ENCODE assay signal across 6 cellular contexts in the genomic region with DNA sequence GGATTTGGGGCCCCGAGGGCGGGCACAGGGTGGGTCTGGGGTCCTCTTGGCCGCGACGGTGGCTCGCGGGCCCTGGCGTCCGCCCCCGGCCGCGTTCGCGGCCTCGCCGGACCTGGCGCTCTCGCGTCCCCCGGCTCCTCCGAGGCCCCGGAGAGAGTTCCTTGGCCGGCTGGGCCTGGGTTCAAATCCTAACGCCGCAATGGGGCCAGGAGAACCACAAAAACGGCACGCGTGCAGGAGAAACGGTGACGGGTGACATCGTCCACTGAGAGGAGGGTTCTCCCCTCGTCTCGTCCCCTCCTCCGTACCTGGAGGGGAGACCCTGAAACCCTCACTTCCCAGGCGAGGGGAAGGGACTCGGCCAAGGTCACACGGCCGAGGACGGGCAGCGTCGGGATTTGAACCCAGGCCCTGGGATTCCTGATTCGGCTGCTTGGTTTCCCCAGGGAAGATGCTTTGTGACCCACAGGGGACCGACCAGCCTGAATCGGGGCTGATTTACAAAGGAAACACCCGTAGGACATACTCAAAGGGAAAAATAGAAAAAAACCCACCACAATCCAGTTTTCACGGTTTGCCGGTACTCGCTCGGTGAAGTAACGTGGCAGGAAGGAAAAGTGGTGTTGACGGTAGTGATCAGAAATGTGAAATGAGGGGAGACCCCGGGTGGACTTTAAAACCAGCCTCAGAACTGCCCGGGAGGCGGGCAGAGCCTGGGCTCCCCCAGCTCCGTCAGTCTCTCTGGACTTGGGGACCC. TPM values are rescaled to one million over a fixed set of nuclear protein-coding genes. Genes with fewer than 3 reads are reported as not detected.
A peak's percentile ranks its signal among the peaks of the same experiment; 100 is the strongest.
DNase-seq lines count a peak whose midpoint lies in the region; ATAC-seq and TF ChIP-seq lines count a peak whose summit lies in the region.

No MANE protein-coding gene starts in this region.

- H3K4me1 ChIP-seq in Loucy (ENCODE audit: insufficient read depth, low read length, poor library complexity, severe bottlenecking) (peaks cover 68% of the 10 kb centered on the region), colonic mucosa (peaks cover 9% of the 10 kb centered on the region), parathyroid adenoma (peaks cover 11% of the 10 kb centered on the region)

- H3K27ac Mint-ChIP-seq in CD4-positive, alpha-beta T cell: peak overlapping the region; percentile 98

- no peaks in the 10 kb centered on the region for H3K9me3 ChIP-seq in CD4-positive, alpha-beta T cell (ENCODE audit: control insufficient read depth, low read length)
- H3K9me3 ChIP-seq in Loucy (ENCODE audit: insufficient read depth, low read depth, low read length) (no peaks in the 10 kb centered on the region), colonic mucosa (no peaks in the 10 kb centered on the region), parathyroid adenoma (ENCODE audit: control insufficient read depth, low read length) (no peaks in the 10 kb centered on the region)

- H3K79me2 ChIP-seq in Loucy (ENCODE audit: insufficient read depth, low read length) (peaks cover 97% of the 10 kb centered on the region), parathyroid adenoma (peaks cover 73% of the 10 kb centered on the region)

- peaks cover 91% of the 10 kb centered on the region for H4K20me1 ChIP-seq in Loucy (ENCODE audit: insufficient read depth, low read length, poor library complexity, severe bottlenecking)

- POLR2A ChIA-PET in CD4-positive, alpha-beta T cell (lab: Charles Lee): interaction anchor here (0.8 to 4.0 kb wide), 20 partner anchors 9 to 1861 kb away, joined by 3 to 51 read pairs (median 6); a partner anchor contains a TSS

- intact Hi-C loops in CD4-positive, alpha-beta T cell (cut with DNase I, micrococcal nuclease): loop anchor here (1.0 to 10.0 kb wide), 7 partner anchors 55 to 1219 kb away; a partner anchor contains a TSS
- intact Hi-C loops in colonic mucosa (cut with DNase I): no loop called here

- CTCF ChIA-PET in CD4-positive, alpha-beta T cell (lab: Charles Lee): interaction anchor here (0.7 to 1.9 kb wide), 6 partner anchors 63 to 833 kb away, joined by 3 to 7 read pairs (median 6); a partner anchor contains a TSS

- DNase-seq in CD4-positive, alpha-beta T cell: peak in 2 of 10 experiments; percentile 9 to 15
- DNase-seq in colonic mucosa: peak; percentile 31
- no peak for DNase-seq in NCI-H2081 (lab: John Stamatoyannopoulos, UW)
- DNase-seq in COR-L47 (lab: John Stamatoyannopoulos, UW): no peak

- H3K27me3 ChIP-seq in CD4-positive, alpha-beta T cell (ENCODE audit: control insufficient read depth, insufficient read depth, low read length): no peaks in the 10 kb centered on the region
- peaks cover 6% of the 10 kb centered on the region for H3K27me3 ChIP-seq in Loucy (ENCODE audit: insufficient read depth, low read length, poor library complexity, severe bottlenecking)
- no peaks in the 10 kb centered on the region for H3K27me3 ChIP-seq in colonic mucosa
- no peaks in the 10 kb centered on the region for H3K27me3 ChIP-seq in parathyroid adenoma (ENCODE audit: control insufficient read depth, insufficient read depth, low read length)

- peaks cover 84% of the 10 kb centered on the region for H3K4me1 Mint-ChIP-seq in CD4-positive, alpha-beta T cell (ENCODE audit: low read depth)

- no peaks in the 10 kb centered on the region for H3K9me2 ChIP-seq in Loucy (replicated peaks; ENCODE audit: low read depth, low read length)

- H3K9me3 Mint-ChIP-seq in CD4-positive, alpha-beta T cell: no peaks in the 10 kb centered on the region

- H3F3A ChIP-seq in Loucy (ENCODE audit: low read depth): no peaks in the 10 kb centered on the region

- H3K36me3 ChIP-seq in Loucy (ENCODE audit: insufficient read depth, low read length): peaks cover 32% of the 10 kb centered on the region
- peaks cover 16% of the 10 kb centered on the region for H3K36me3 ChIP-seq in colonic mucosa
- H3K36me3 ChIP-seq in parathyroid adenoma (ENCODE audit: control insufficient read depth, insufficient read depth, low read length): no peaks in the 10 kb centered on the region

- peak overlapping the region; percentile 96 for H3K9ac ChIP-seq in Loucy (ENCODE audit: low read depth, low read length, poor library complexity, severe bottlenecking)
- peak overlapping the region; percentile 93 to 98 for H3K9ac ChIP-seq in colonic mucosa (ENCODE audit: low read depth in 2 of 2, low read length in 2 of 2)
- peak overlapping the region; percentile 85 for H3K9ac ChIP-seq in parathyroid adenoma

- peak overlapping the region; percentile 99 for H3K4me3 Mint-ChIP-seq in CD4-positive, alpha-beta T cell

- peaks cover 93% of the 10 kb centered on the region for H3K36me3 Mint-ChIP-seq in CD4-positive, alpha-beta T cell (ENCODE audit: low read depth)

- no peaks in the 10 kb centered on the region for H3K27me3 Mint-ChIP-seq in CD4-positive, alpha-beta T cell

- H2AFZ ChIP-seq in Loucy (ENCODE audit: low read length) (peak overlapping the region; percentile 84), parathyroid adenoma (peak overlapping the region; percentile 92)

- peak overlapping the region; percentile 99 for H3K4me2 ChIP-seq in Loucy (ENCODE audit: low read depth, low read length, poor library complexity, severe bottlenecking)
- peak overlapping the region; percentile 77 for H3K4me2 ChIP-seq in parathyroid adenoma (ENCODE audit: low read length)

- no peak for TF ChIP-seq CTCF in CD4-positive, alpha-beta T cell (IDR thresholded peaks at IDR 0.05)
- TF ChIP-seq CTCF in Loucy (conservative IDR thresholded peaks at IDR 0.05; ENCODE audit: low read length) (no peak), colonic mucosa (IDR thresholded peaks at IDR 0.05) (no peak), parathyroid adenoma (IDR thresholded peaks at IDR 0.05) (no peak)

- no peak for ATAC-seq in CD4-positive, alpha-beta T cell (ENCODE audit: poor library complexity)

- H3K27ac ChIP-seq in CD4-positive, alpha-beta T cell (ENCODE audit: low read depth, low read length): peak overlapping the region; percentile 90
- peak overlapping the region; percentile 93 for H3K27ac ChIP-seq in colonic mucosa
- peak overlapping the region; percentile 94 for H3K27ac ChIP-seq in parathyroid adenoma

- H3K4me3 ChIP-seq in Loucy (ENCODE audit: low read length, poor library complexity, severe bottlenecking): peak overlapping the region; percentile 100
- peak overlapping the region; percentile 89 for H3K4me3 ChIP-seq in colonic mucosa
- peak overlapping the region; percentile 95 for H3K4me3 ChIP-seq in parathyroid adenoma (ENCODE audit: low read depth, low read length)

RNA-seq across cellular contexts. Expression of a gene that starts 0.7 kb away (rescaled TPM):
- total RNA-seq in CD4-positive, alpha-beta T cell: 100 to 1,000 TPM; 195 to 200 TPM
- 100 to 1,000 TPM in 1 of 2 donors, 10 to 100 TPM in 1; 56.1 to 120 TPM for total RNA-seq in colonic mucosa

RNA-seq across cellular contexts. Expression of a gene that starts 1.0 kb away (rescaled TPM):
- total RNA-seq in CD4-positive, alpha-beta T cell: 100 to 1,000 TPM; 238 to 246 TPM
- 100 to 1,000 TPM in 1 of 2 donors, 10 to 100 TPM in 1; 46.1 to 108 TPM for total RNA-seq in colonic mucosa

RNA-seq across cellular contexts. Expression of a gene that starts 55.8 kb away (rescaled TPM):
- 1 to 10 TPM in 1 of 2 experiments, under 1 TPM in 1; 0.74 to 1.6 TPM for total RNA-seq in CD4-positive, alpha-beta T cell
- total RNA-seq in colonic mucosa: 1 to 10 TPM; 2.2 to 4.4 TPM

RNA-seq across cellular contexts. Expression of a gene that starts 56.7 kb away (rescaled TPM):
- total RNA-seq in CD4-positive, alpha-beta T cell: 10 to 100 TPM; 21.7 to 23.0 TPM
- total RNA-seq in colonic mucosa: 10 to 100 TPM; 56.0 to 88.0 TPM

RNA-seq across cellular contexts. Expression of a gene that starts 57.3 kb away (rescaled TPM):
- total RNA-seq in CD4-positive, alpha-beta T cell: 1 to 10 TPM; 2.4 to 2.9 TPM
- total RNA-seq in colonic mucosa: 1 to 10 TPM; 3.2 to 3.4 TPM
